25 cellular contexts compared by ENCODE assay signal in the genomic region with DNA sequence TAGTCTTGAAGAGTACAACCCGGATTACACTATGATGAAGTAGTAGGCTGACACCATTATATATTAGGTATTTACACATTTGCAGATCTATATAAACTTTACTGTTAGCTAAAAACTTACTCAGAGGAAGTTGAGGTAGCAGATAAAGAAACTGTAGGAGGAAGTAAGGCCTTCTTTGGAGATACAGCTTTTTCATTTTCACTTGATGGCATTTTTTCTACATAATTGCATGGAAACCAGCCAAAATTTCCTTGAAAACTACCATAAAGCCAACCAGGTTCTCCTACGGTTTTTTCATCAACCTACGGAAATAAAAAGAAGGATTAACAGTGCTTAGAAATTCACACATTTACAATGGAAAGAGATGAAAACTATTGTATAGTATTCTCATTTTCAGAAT.
DNase-seq lines count a peak whose midpoint lies in the region; ATAC-seq and TF ChIP-seq lines count a peak whose summit lies in the region.
"Had no signal": no experiment of that assay in that cellular context is flagged by ENCODE, and none has a peak within 500 bp of the region (broad histone marks: within the 10 kb centered on the region; RNA-seq: fewer than 3 reads in every experiment).

No MANE protein-coding gene starts in this region.

- ATAC-seq in activated T-helper 17 cell treated with anti-CD3 and anti-CD28 coated beads, Interleukin-2, amount 50 U/mL, for 72 hours (replicated peaks), result no peak
- ATAC-seq in SK-N-SH treated with all-trans-retinoic acid at 6 μM for 48 hours, result no peak
- ATAC-seq in activated CD4-positive, CD25-positive, alpha-beta regulatory T cell treated with anti-CD3 and anti-CD28 coated beads, Interleukin-2, amount 50 U/mL, for 24 hours, result no peak
- ATAC-seq: mucosa of descending colon had no signal

- H3K4me2 ChIP-seq in DOHH2 (ENCODE audit: low read length), result peak overlapping the region; percentile 6; the same call in 1 of the 2 replicates
- H3K4me2 ChIP-seq in OCI-LY3 (ENCODE audit: low read length), result peak overlapping the region; percentile 21; the same call in 1 of the 2 replicates
- H3K4me2 ChIP-seq: KMS-11 had no signal

- H3K9me3 ChIP-seq in DOHH2 (ENCODE audit: control insufficient read depth, insufficient read depth, low read length) (no peaks in the 10 kb centered on the region), OCI-LY3 (ENCODE audit: insufficient read depth, low read length) (no peaks in the 10 kb centered on the region)
- H3K9me3 ChIP-seq: mucosa of descending colon, prostate gland had no signal

- H3K27ac Mint-ChIP-seq in activated T-helper 17 cell treated with anti-CD3 and anti-CD28 coated beads, Interleukin-2, amount 50 U/mL, for 72 hours, result peak overlapping the region; percentile 16
- H3K27ac Mint-ChIP-seq: type B pancreatic cell had no signal

- H3K27me3 Mint-ChIP-seq in activated T-helper 17 cell treated with anti-CD3 and anti-CD28 coated beads, Interleukin-2, amount 50 U/mL, for 72 hours, result no peaks in the 10 kb centered on the region
- H3K27me3 Mint-ChIP-seq: type B pancreatic cell had no signal

- no peak overlapping the region for H2AFZ ChIP-seq in OCI-LY3 (ENCODE audit: low read depth, low read length)

- no peaks in the 10 kb centered on the region for H3K9me3 Mint-ChIP-seq in activated T-helper 17 cell treated with anti-CD3 and anti-CD28 coated beads, Interleukin-2, amount 50 U/mL, for 72 hours
- H3K9me3 Mint-ChIP-seq: type B pancreatic cell had no signal

- H3F3A ChIP-seq in DOHH2 (ENCODE audit: control insufficient read depth, insufficient read depth), result no peaks in the 10 kb centered on the region

- H3K4me3 ChIP-seq in DOHH2 (ENCODE audit: low read length) (no peak overlapping the region), OCI-LY3 (ENCODE audit: low read length) (no peak overlapping the region)
- H3K4me3 ChIP-seq: mucosa of descending colon, prostate gland, SK-N-MC had no signal

- TF ChIP-seq CTCF in DOHH2 (IDR thresholded peaks at IDR 0.05; ENCODE audit: low read depth, low read length, poor library complexity, severe bottlenecking), result no peak
- no peak for TF ChIP-seq CTCF in OCI-LY3 (IDR thresholded peaks at IDR 0.05; ENCODE audit: low read depth, low read length)

- H3K27me3 ChIP-seq in DOHH2 (ENCODE audit: control insufficient read depth, low read length) (no peaks in the 10 kb centered on the region), OCI-LY3 (ENCODE audit: low read depth, low read length) (no peaks in the 10 kb centered on the region)

- no peak overlapping the region for H3K27ac ChIP-seq in DOHH2 (ENCODE audit: low read depth, low read length)
- H3K27ac ChIP-seq in OCI-LY3 (ENCODE audit: low read length), result no peak overlapping the region
- H3K27ac ChIP-seq: KMS-11, prostate gland, SK-N-MC had no signal

- DNase-seq in NOMO-1 treated with DMSO at 0.1 percent for 48 hours (lab: John Stamatoyannopoulos, UW; ENCODE audit: unreplicated experiment) (peak; percentile 15), NOMO-1 treated with dmso at 0.1 percent for 144 hours (lab: John Stamatoyannopoulos, UW; ENCODE audit: unreplicated experiment) (no peak), NCI-H2196 treated with DMSO at 0.1 percent for 48 hours (lab: John Stamatoyannopoulos, UW; ENCODE audit: unreplicated experiment) (no peak)
- DNase-seq: 8988T; activated effector memory CD4-positive, alpha-beta T cell treated with Interleukin-2 at 50 U/mL for 16 hours; cerebellar nuclear complex; DMS53; GDM1; mucosa of descending colon; NCI-H1048; NCI-H1694 treated with DMSO at 0.1 percent for 48 hours; NCI-H2171; NCI-H524 treated with DMSO at 0.1 percent for 48 hours; NK-92 treated with Interleukin-12 subunit alpha and Interleukin-12 subunit beta, amount 100 ng/mL, for 24 hours; stimulated activated CD8-positive, alpha-beta memory T cell treated with anti-CD3 and anti-CD28 coated beads, Interleukin-4, amount 100 ng/mL, for 48 hours; T-helper 9 cell had no signal

- H3K9ac ChIP-seq in OCI-LY3 (ENCODE audit: low read length), result no peak overlapping the region
- H3K9ac ChIP-seq: KMS-11 had no signal

- H3K4me3 Mint-ChIP-seq in activated T-helper 17 cell treated with anti-CD3 and anti-CD28 coated beads, Interleukin-2, amount 50 U/mL, for 72 hours, result no peak overlapping the region
- H3K4me3 Mint-ChIP-seq: type B pancreatic cell had no signal

- peaks cover 54% of the 10 kb centered on the region for H3K36me3 Mint-ChIP-seq in activated T-helper 17 cell treated with anti-CD3 and anti-CD28 coated beads, Interleukin-2, amount 50 U/mL, for 72 hours (ENCODE audit: low read depth)

- H3K9me2 ChIP-seq in DOHH2 (replicated peaks; ENCODE audit: control insufficient read depth, low read length), result no peaks in the 10 kb centered on the region

- no peaks in the 10 kb centered on the region for H3K79me2 ChIP-seq in DOHH2 (ENCODE audit: control insufficient read depth, low read length)
- no peaks in the 10 kb centered on the region for H3K79me2 ChIP-seq in OCI-LY3 (ENCODE audit: low read length)

- H3K4me1 Mint-ChIP-seq in activated T-helper 17 cell treated with anti-CD3 and anti-CD28 coated beads, Interleukin-2, amount 50 U/mL, for 72 hours, result no peaks in the 10 kb centered on the region

- H3K4me1 ChIP-seq in DOHH2 (ENCODE audit: control insufficient read depth, low read length) (peaks cover 15% of the 10 kb centered on the region), OCI-LY3 (ENCODE audit: low read length) (peaks cover 19% of the 10 kb centered on the region)
- H3K4me1 ChIP-seq: prostate gland had no signal

- peaks cover 59% of the 10 kb centered on the region for H3K36me3 ChIP-seq in DOHH2 (ENCODE audit: control insufficient read depth, low read length)
- peaks cover 4% of the 10 kb centered on the region for H3K36me3 ChIP-seq in OCI-LY3 (replicated peaks; ENCODE audit: low read depth, low read length)
- H3K36me3 ChIP-seq: prostate gland had no signal

- no peaks in the 10 kb centered on the region for H4K20me1 ChIP-seq in DOHH2 (ENCODE audit: control insufficient read depth, insufficient read depth, low read depth, low read length)
- no peaks in the 10 kb centered on the region for H4K20me1 ChIP-seq in OCI-LY3 (ENCODE audit: insufficient read depth, low read length)

TF ChIP-seq in SK-N-SH treated with all-trans-retinoic acid at 6 μM for 48 hours, 23 proteins besides CTCF, POLR2A, EP300 and RAD21:
- TF ChIP-seq ISL1 (CRISPR knock-in tag; IDR thresholded peaks at IDR 0.05) (no peak), CREB5 (CRISPR knock-in tag; IDR thresholded peaks at IDR 0.05; ENCODE audit: low read depth) (no peak), ZFP3 (CRISPR knock-in tag; IDR thresholded peaks at IDR 0.05) (no peak), SNAI2 (CRISPR knock-in tag; IDR thresholded peaks at IDR 0.05) (no peak), PATZ1 (CRISPR knock-in tag; IDR thresholded peaks at IDR 0.05; ENCODE audit: borderline replicate concordance) (no peak), ZC3H10 (CRISPR knock-in tag; IDR thresholded peaks at IDR 0.05) (no peak), ZFP30 (CRISPR knock-in tag; IDR thresholded peaks at IDR 0.05) (no peak), BACH2 (CRISPR knock-in tag; IDR thresholded peaks at IDR 0.05; ENCODE audit: borderline replicate concordance) (no peak), TOX (CRISPR knock-in tag; IDR thresholded peaks at IDR 0.05; ENCODE audit: borderline replicate concordance) (no peak), PPARA (CRISPR knock-in tag; IDR thresholded peaks at IDR 0.05; ENCODE audit: borderline replicate concordance) (no peak), OSR1 (CRISPR knock-in tag; IDR thresholded peaks at IDR 0.05) (no peak), CSDC2 (CRISPR knock-in tag; IDR thresholded peaks at IDR 0.05) (no peak), ZNF8 (CRISPR knock-in tag; IDR thresholded peaks at IDR 0.05) (no peak)
